In the genomic region with DNA sequence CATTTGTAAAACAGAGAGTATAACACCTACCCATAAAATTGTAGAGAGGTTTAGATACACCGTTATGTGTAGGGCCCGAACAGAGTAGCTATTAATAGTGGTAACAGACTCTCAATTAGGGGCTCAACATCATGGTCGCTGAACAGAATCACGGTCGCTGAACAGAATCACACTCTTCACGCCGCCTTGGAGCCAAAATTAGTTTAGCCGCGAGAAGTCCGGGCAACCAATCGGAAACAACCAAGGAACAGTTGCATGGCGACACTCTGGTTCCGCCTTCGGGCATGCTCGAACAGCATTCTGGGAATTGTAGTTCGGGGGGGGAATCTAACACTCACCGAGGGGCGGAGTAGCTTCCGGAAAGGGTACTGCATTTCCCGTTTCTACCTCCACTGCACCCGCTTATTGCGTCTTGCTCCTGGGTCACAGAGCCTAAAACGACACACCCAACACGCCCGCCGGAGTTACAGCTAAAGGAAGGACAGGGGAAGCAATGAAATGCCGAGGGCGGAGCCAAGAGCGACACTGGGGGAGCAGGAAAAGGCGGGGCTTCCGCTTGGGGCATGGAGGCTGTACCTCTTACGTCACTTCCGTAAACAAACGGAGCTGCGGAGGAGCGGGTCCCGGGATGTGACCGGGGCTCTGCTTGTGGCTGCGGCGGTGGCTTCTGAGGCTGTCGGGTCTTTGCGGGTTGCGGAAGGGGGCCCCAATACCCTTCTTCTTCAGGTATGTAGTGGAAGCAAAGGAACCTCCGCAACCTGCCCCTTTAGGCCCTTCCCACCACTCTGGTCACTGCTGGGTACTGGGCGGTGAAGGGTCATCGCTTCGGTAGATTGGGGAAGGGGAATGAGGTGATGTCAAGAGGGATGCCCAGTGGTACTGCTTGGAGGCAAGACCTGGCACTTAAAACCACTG, we compare ENCODE assay signal across 8 cellular contexts. TPM values are rescaled to one million over a fixed set of nuclear protein-coding genes. Genes with fewer than 3 reads are reported as not detected.
A peak's percentile ranks its signal among the peaks of the same experiment; 100 is the strongest.
DNase-seq lines count a peak whose midpoint lies in the region; ATAC-seq and TF ChIP-seq lines count a peak whose summit lies in the region.

TSS of gene CCDC28A (plus strand) at position 593 of the 915 bp plus-strand sequence. CDS start 2,352 bp downstream, outside the sequence.

- H3K27me3 ChIP-seq in gastroesophageal sphincter, result no peaks in the 10 kb centered on the region
- no peaks in the 10 kb centered on the region for H3K27me3 ChIP-seq in neutrophil

- H3K4me3 Mint-ChIP-seq in HFFc6, result peak within 1 kb of the TSS; percentile 99
- H3K4me3 Mint-ChIP-seq in activated naive CD4-positive, alpha-beta T cell treated with anti-CD3 and anti-CD28 coated beads, Interleukin-2, amount 10 ng/mL, durations not matched to agents 7 days and 5 days, result peak within 1 kb of the TSS; percentile 95

- no peaks in the 10 kb centered on the region for H3K27me3 Mint-ChIP-seq in HFFc6 (ENCODE audit: insufficient read depth)
- H3K27me3 Mint-ChIP-seq in activated naive CD4-positive, alpha-beta T cell treated with anti-CD3 and anti-CD28 coated beads, Interleukin-2, amount 10 ng/mL, durations not matched to agents 7 days and 5 days, result no peaks in the 10 kb centered on the region

- TF ChIP-seq CTCF in HFFc6 (IDR thresholded peaks at IDR 0.05), result no peak
- no peak for TF ChIP-seq CTCF in NB4 (IDR thresholded peaks at IDR 0.05; ENCODE audit: low read depth, low read length)
- TF ChIP-seq CTCF in gastroesophageal sphincter (IDR thresholded peaks at IDR 0.05), result peak in 1 of 4 experiments; percentile 20
- peak; percentile 42 for TF ChIP-seq CTCF in neutrophil (IDR thresholded peaks at IDR 0.05)

- peak; percentile 71 for TF ChIP-seq POLR2A in NB4 (IDR thresholded peaks at IDR 0.05; ENCODE audit: extremely low read depth, insufficient read length)
- TF ChIP-seq POLR2A in gastroesophageal sphincter (IDR thresholded peaks at IDR 0.05), result peak; percentile 63 to 69

- H3K9me3 ChIP-seq in SK-N-MC (ENCODE audit: low read depth, low read length) (no peaks in the 10 kb centered on the region), gastroesophageal sphincter (no peaks in the 10 kb centered on the region), neutrophil (no peaks in the 10 kb centered on the region)

- peak within 1 kb of the TSS; percentile 86 for H3K9ac ChIP-seq in SK-N-MC (ENCODE audit: insufficient read length)

- H3K4me1 Mint-ChIP-seq in HFFc6 (ENCODE audit: low read depth), result peaks cover 30% of the 10 kb centered on the region
- H3K4me1 Mint-ChIP-seq in activated naive CD4-positive, alpha-beta T cell treated with anti-CD3 and anti-CD28 coated beads, Interleukin-2, amount 10 ng/mL, durations not matched to agents 7 days and 5 days, result peaks cover 30% of the 10 kb centered on the region

- H3K27ac Mint-ChIP-seq in HFFc6, result peak within 1 kb of the TSS; percentile 99
- H3K27ac Mint-ChIP-seq in activated naive CD4-positive, alpha-beta T cell treated with anti-CD3 and anti-CD28 coated beads, Interleukin-2, amount 10 ng/mL, durations not matched to agents 7 days and 5 days, result peak within 1 kb of the TSS; percentile 100

- peak; percentile 82 for DNase-seq in GM04503 (ENCODE audit: low read depth)
- peak; percentile 93 for DNase-seq in HFFc6
- DNase-seq in NB4 (ENCODE audit: low read depth), result peak; percentile 97
- DNase-seq in SK-N-MC (ENCODE audit: low read depth, low spot score), result peak; percentile 93
- peak; percentile 96 for DNase-seq in activated naive CD4-positive, alpha-beta T cell treated with anti-CD3 and anti-CD28 coated beads, Interleukin-2, amount 10 ng/mL, durations not matched to agents 7 days and 5 days
- DNase-seq in substantia nigra (lab: John Stamatoyannopoulos, UW), result peak; percentile 71 to 100 (median 93)

- ATAC-seq in gastroesophageal sphincter, result peak; percentile 97

- H3K36me3 Mint-ChIP-seq in HFFc6 (ENCODE audit: low read depth), result no peaks in the 10 kb centered on the region
- peaks cover 10% of the 10 kb centered on the region for H3K36me3 Mint-ChIP-seq in activated naive CD4-positive, alpha-beta T cell treated with anti-CD3 and anti-CD28 coated beads, Interleukin-2, amount 10 ng/mL, durations not matched to agents 7 days and 5 days

- no peaks in the 10 kb centered on the region for H3K36me3 ChIP-seq in SK-N-MC (ENCODE audit: insufficient read depth, low read length)
- H3K36me3 ChIP-seq in gastroesophageal sphincter, result peaks cover 0 to 27% of the 10 kb centered on the region in 2 donors
- H3K36me3 ChIP-seq in neutrophil, result peaks cover 7% of the 10 kb centered on the region

- H3K27ac ChIP-seq in SK-N-MC (peak within 1 kb of the TSS; percentile 95), gastroesophageal sphincter (peak within 1 kb of the TSS; percentile 91 to 98 (median 93)), neutrophil (peak within 1 kb of the TSS; percentile 99), substantia nigra (ENCODE audit: low read depth, low read length, poor library complexity, severe bottlenecking) (peak within 1 kb of the TSS; percentile 100)

- H3K4me1 ChIP-seq in gastroesophageal sphincter, result peaks cover 3 to 29% (median 9%) of the 10 kb centered on the region in 3 donors
- peaks cover 13 to 16% of the 10 kb centered on the region in 2 experiments for H3K4me1 ChIP-seq in neutrophil (ENCODE audit: control insufficient read depth in 1 of 2, insufficient read depth in 1 of 2, low read depth in 1 of 2, low read length in 1 of 2)

- 0% methylated on average over 4 to 17 of the region's 47 CpGs for WGBS in gastroesophageal sphincter (ENCODE audit: low coverage in 1 of 2), 2 donors

- no peak for TF ChIP-seq EP300 in gastroesophageal sphincter (IDR thresholded peaks at IDR 0.05)

- no peaks in the 10 kb centered on the region for H3K9me3 Mint-ChIP-seq in HFFc6
- no peaks in the 10 kb centered on the region for H3K9me3 Mint-ChIP-seq in activated naive CD4-positive, alpha-beta T cell treated with anti-CD3 and anti-CD28 coated beads, Interleukin-2, amount 10 ng/mL, durations not matched to agents 7 days and 5 days

- peak within 1 kb of the TSS; percentile 96 for H3K4me3 ChIP-seq in NB4 (ENCODE audit: low read depth, low read length)
- H3K4me3 ChIP-seq in SK-N-MC, result peak within 1 kb of the TSS; percentile 79
- peak within 1 kb of the TSS; percentile 55 to 80 for H3K4me3 ChIP-seq in gastroesophageal sphincter
- peak within 1 kb of the TSS; percentile 69 to 84 for H3K4me3 ChIP-seq in neutrophil (ENCODE audit: low read depth in 1 of 2, low read length in 1 of 2)

- CTCF ChIA-PET in activated naive CD4-positive, alpha-beta T cell treated with anti-CD3 and anti-CD28 coated beads, Interleukin-2, amount 10 ng/mL, durations not matched to agents 7 days and 5 days (lab: Charles Lee), result interaction anchor here (1.0 kb wide), 1 partner anchor 181 kb away, joined by 3 read pairs; no protein-coding TSS in a partner anchor

RNA-seq across cellular contexts. Expression of gene CCDC28A, which starts in this region (rescaled TPM):
- total RNA-seq in HFFc6 (2021; fragmentation: NEBNext Ultra II Directional; extraction: Animal tissue kit (Norgen Biotek cat#: 25700)), result 10 to 100 TPM in 2 of 6 experiments, 1 to 10 TPM in 4; 7.9 to 11.4 (median 9.5) TPM
- total RNA-seq in gastroesophageal sphincter, result 10 to 100 TPM; 14.7 to 33.1 (median 16.7) TPM

Comparison
In these comparisons a context has a peak if more than half of its experiments do, and no peak if none do; other contexts are left out.
1. Peak in every context shown above with its lines: DNase-seq, ATAC-seq, H3K4me3 ChIP-seq and H3K27ac ChIP-seq.